In genomic region chr1:67430358-67431155, GRCh38 we compare ENCODE assay signal across 8 cellular contexts. TPM values are rescaled to one million over a fixed set of nuclear protein-coding genes. Genes with fewer than 3 reads are reported as not detected.
DNase-seq lines count a peak whose midpoint lies in the region; ATAC-seq and TF ChIP-seq lines count a peak whose summit lies in the region.

Gene SERBP1, minus strand, starts transcription at chr1:67430402. Its CDS starts 102 bp downstream, at chr1:67430300.

- CTCF ChIA-PET in naive thymus-derived CD4-positive, alpha-beta T cell (lab: Charles Lee) = interaction anchor here (0.7 to 0.8 kb wide), 2 partner anchors 21 to 260 kb away, joined by 3 to 5 read pairs; no protein-coding TSS in a partner anchor

- H3K9me3 Mint-ChIP-seq in GM23338 = no peaks in the 10 kb centered on the region; the same call in 2 of the 3 replicates
- H3K9me3 Mint-ChIP-seq in naive thymus-derived CD4-positive, alpha-beta T cell = no peaks in the 10 kb centered on the region
- H3K9me3 Mint-ChIP-seq in stimulated activated naive B cell treated with anti-CD40 and anti-IgM and Interleukin-4, amounts not matched to agents 10 μg/mL and 1 μg/mL and 100 μg/mL, for 72 hours = no peaks in the 10 kb centered on the region

- peak within 1 kb of the TSS; percentile 87 for H3K4me3 Mint-ChIP-seq in GM23338
- peak within 1 kb of the TSS; percentile 93 to 99 (median 95) for H3K4me3 Mint-ChIP-seq in naive thymus-derived CD4-positive, alpha-beta T cell
- H3K4me3 Mint-ChIP-seq in stimulated activated naive B cell treated with anti-CD40 and anti-IgM and Interleukin-4, amounts not matched to agents 10 μg/mL and 1 μg/mL and 100 μg/mL, for 72 hours = peak within 1 kb of the TSS; percentile 99

- peaks cover 41% of the 10 kb centered on the region for H3K36me3 ChIP-seq in DND-41 (ENCODE audit: insufficient read depth, low read length)
- H3K36me3 ChIP-seq in GM23338 (ENCODE audit: insufficient read depth) = peaks cover 11% of the 10 kb centered on the region; the same call in 1 of the 2 replicates
- peaks cover 0 to 17% (median 5%) of the 10 kb centered on the region in 3 experiments for H3K36me3 ChIP-seq in naive thymus-derived CD4-positive, alpha-beta T cell (ENCODE audit: control insufficient read depth in 2 of 3, insufficient read depth in 3 of 3, low read length in 3 of 3)

- DNase-seq in DND-41 (peak; percentile 97), GM23338 (ENCODE audit: low spot score) (peak; percentile 99), LHCN-M2 (ENCODE audit: low read depth) (peak; percentile 97), RPMI8226 (peak; percentile 96), fibroblast of gingiva (ENCODE audit: low read depth) (peak; percentile 92)
- DNase-seq in activated T-helper 1 cell treated with anti-CD3 and anti-CD28 coated beads, Interleukin-2, amount 50 U/mL, for 16 hours (ENCODE audit: low read depth in 1 of 2, low spot score in 1 of 2) = peak; percentile 85 to 91
- peak; percentile 86 to 97 (median 94) for DNase-seq in naive thymus-derived CD4-positive, alpha-beta T cell
- peak; percentile 98 for DNase-seq in stimulated activated naive B cell treated with anti-CD40 and anti-IgM and Interleukin-4, amounts not matched to agents 10 μg/mL and 1 μg/mL and 100 μg/mL, for 72 hours

- H3K4me1 ChIP-seq in DND-41 (ENCODE audit: insufficient read depth, low read length) (peaks cover 38% of the 10 kb centered on the region), GM23338 (ENCODE audit: insufficient read depth) (peaks cover 27% of the 10 kb centered on the region)
- H3K4me1 ChIP-seq in naive thymus-derived CD4-positive, alpha-beta T cell (ENCODE audit: control insufficient read depth in 2 of 2, insufficient read depth in 2 of 2, low read length in 2 of 2) = peaks cover 5 to 16% of the 10 kb centered on the region in 2 donors

- peaks cover 45% of the 10 kb centered on the region for H3K36me3 Mint-ChIP-seq in GM23338 (ENCODE audit: low read depth)
- peaks cover 12 to 29% (median 17%) of the 10 kb centered on the region in 5 donors for H3K36me3 Mint-ChIP-seq in naive thymus-derived CD4-positive, alpha-beta T cell
- peaks cover 36 to 40% of the 10 kb centered on the region in 2 donors for H3K36me3 Mint-ChIP-seq in stimulated activated naive B cell treated with anti-CD40 and anti-IgM and Interleukin-4, amounts not matched to agents 10 μg/mL and 1 μg/mL and 100 μg/mL, for 72 hours

- peak within 1 kb of the TSS; percentile 55 to 97 for H3K4me3 ChIP-seq in DND-41 (ENCODE audit: low read depth in 1 of 2, low read length in 2 of 2)
- peak within 1 kb of the TSS; percentile 66 for H3K4me3 ChIP-seq in GM23338
- peak within 1 kb of the TSS; percentile 98 for H3K4me3 ChIP-seq in naive thymus-derived CD4-positive, alpha-beta T cell (ENCODE audit: low read length)

- no peaks in the 10 kb centered on the region for H3F3A ChIP-seq in GM23338 (replicated peaks; ENCODE audit: low read depth)

- peak within 1 kb of the TSS; percentile 93 for H3K9ac ChIP-seq in DND-41 (ENCODE audit: low read depth, low read length)

- H3K4me2 ChIP-seq in DND-41 (ENCODE audit: insufficient read depth, low read length) (peak within 1 kb of the TSS; percentile 77), GM23338 (peak within 1 kb of the TSS; percentile 89)

- POLR2A ChIA-PET in naive thymus-derived CD4-positive, alpha-beta T cell (lab: Charles Lee) = interaction anchor here (0.7 to 2.6 kb wide), 11 partner anchors 10 to 377 kb away, joined by 3 to 8 read pairs (median 3); partner anchors contain the start of genes GADD45A and SLC35D1

- peak within 1 kb of the TSS; percentile 98 for H3K27ac Mint-ChIP-seq in GM23338
- peak within 1 kb of the TSS; percentile 95 to 99 (median 96) for H3K27ac Mint-ChIP-seq in naive thymus-derived CD4-positive, alpha-beta T cell
- peak within 1 kb of the TSS; percentile 100 for H3K27ac Mint-ChIP-seq in stimulated activated naive B cell treated with anti-CD40 and anti-IgM and Interleukin-4, amounts not matched to agents 10 μg/mL and 1 μg/mL and 100 μg/mL, for 72 hours

- H3K27me3 ChIP-seq in DND-41 (ENCODE audit: insufficient read depth, low read length, poor library complexity) = no peaks in the 10 kb centered on the region
- no peaks in the 10 kb centered on the region for H3K27me3 ChIP-seq in GM23338 (ENCODE audit: insufficient read depth)
- H3K27me3 ChIP-seq in naive thymus-derived CD4-positive, alpha-beta T cell (ENCODE audit: control insufficient read depth in 2 of 2, insufficient read depth in 2 of 2, low read length in 2 of 2) = no peaks in the 10 kb centered on the region

- peaks cover 28% of the 10 kb centered on the region for H3K27me3 Mint-ChIP-seq in GM23338 (ENCODE audit: insufficient read depth, low read depth, poor library complexity)
- no peaks in the 10 kb centered on the region for H3K27me3 Mint-ChIP-seq in naive thymus-derived CD4-positive, alpha-beta T cell
- H3K27me3 Mint-ChIP-seq in stimulated activated naive B cell treated with anti-CD40 and anti-IgM and Interleukin-4, amounts not matched to agents 10 μg/mL and 1 μg/mL and 100 μg/mL, for 72 hours = no peaks in the 10 kb centered on the region

- H3K79me2 ChIP-seq in DND-41 (ENCODE audit: insufficient read depth, low read length) (peaks cover 57% of the 10 kb centered on the region), GM23338 (replicated peaks; ENCODE audit: insufficient read depth) (peaks cover 46% of the 10 kb centered on the region)

- H3K9me2 ChIP-seq in GM23338 (ENCODE audit: insufficient read depth) = no peaks in the 10 kb centered on the region

- H4K20me1 ChIP-seq in DND-41 (ENCODE audit: insufficient read depth, low read length) (peaks cover 41% of the 10 kb centered on the region), GM23338 (replicated peaks; ENCODE audit: insufficient read depth) (peaks cover 38% of the 10 kb centered on the region)

- ATAC-seq in DND-41 (ENCODE audit: insufficient read depth, low read depth) = peak; percentile 88
- peak; percentile 91 for ATAC-seq in GM23338
- ATAC-seq in naive thymus-derived CD4-positive, alpha-beta T cell = peak; percentile 94
- ATAC-seq in stimulated activated naive B cell treated with anti-CD40 and anti-IgM and Interleukin-4, amounts not matched to agents 10 μg/mL and 1 μg/mL and 100 μg/mL, for 72 hours (replicated peaks) = peak; percentile 86 to 92

- H2AFZ ChIP-seq in DND-41 (ENCODE audit: low read depth, low read length) (peak within 1 kb of the TSS; percentile 92), GM23338 (peak within 1 kb of the TSS; percentile 92)

- peaks cover 31% of the 10 kb centered on the region for H3K4me1 Mint-ChIP-seq in GM23338
- H3K4me1 Mint-ChIP-seq in naive thymus-derived CD4-positive, alpha-beta T cell = peaks cover 28 to 64% (median 57%) of the 10 kb centered on the region in 7 donors
- H3K4me1 Mint-ChIP-seq in stimulated activated naive B cell treated with anti-CD40 and anti-IgM and Interleukin-4, amounts not matched to agents 10 μg/mL and 1 μg/mL and 100 μg/mL, for 72 hours = peaks cover 26 to 50% of the 10 kb centered on the region in 2 donors

- no peak for TF ChIP-seq CTCF in DND-41 (IDR thresholded peaks at IDR 0.05; ENCODE audit: borderline replicate concordance, extremely low read depth, low read length, poor library complexity, severe bottlenecking)
- no peak for TF ChIP-seq CTCF in GM23338 (conservative IDR thresholded peaks at IDR 0.05; ENCODE audit: low read depth in 2 of 2)

- intact Hi-C loops in naive thymus-derived CD4-positive, alpha-beta T cell (cut with micrococcal nuclease) = loop anchor here (1.0 to 10.0 kb wide), 21 partner anchors 70 to 1156 kb away; partner anchors contain the start of genes GADD45A (in 2 of the 2), SLC35D1 (in 2 of the 2), DNAI4 (in 1 of the 2) and IL12RB2 (in 1 of the 2)

- H3K27ac ChIP-seq in DND-41 (ENCODE audit: low read length) = peak within 1 kb of the TSS; percentile 98
- peak within 1 kb of the TSS; percentile 96 for H3K27ac ChIP-seq in GM23338 (ENCODE audit: low read depth)
- peak within 1 kb of the TSS; percentile 96 for H3K27ac ChIP-seq in naive thymus-derived CD4-positive, alpha-beta T cell (ENCODE audit: low read depth, low read length)

- H3K9me3 ChIP-seq in DND-41 (ENCODE audit: insufficient read depth, low read length, severe bottlenecking) = no peaks in the 10 kb centered on the region
- no peaks in the 10 kb centered on the region for H3K9me3 ChIP-seq in naive thymus-derived CD4-positive, alpha-beta T cell (ENCODE audit: control insufficient read depth in 2 of 3, low read length in 3 of 3)

TF ChIP-seq in GM23338, 12 proteins besides CTCF, POLR2A, EP300 and RAD21 (continues in another document):
- TF ChIP-seq EZH2 (IDR thresholded peaks at IDR 0.05; ENCODE audit: low read depth, unreplicated experiment) = no peak
- peak; percentile 88 for TF ChIP-seq ETS1 (IDR thresholded peaks at IDR 0.05)

RNA-seq across cellular contexts. Expression of gene SERBP1, which starts in this region (rescaled TPM):
- total RNA-seq in GM23338 (2014; rRNA removed; shearing (Covaris generic)) = 674 and 696 TPM in 2 replicates
- 532 and 559 TPM in 2 replicates for polyA plus RNA-seq in GM23338 (2016; fragmentation: Nextera tagmentation; extraction: Ambion mirVana)
- 259 and 320 TPM in 2 replicates for total RNA-seq in LHCN-M2 (2014; rRNA removed)
- 170 TPM for polyA plus RNA-seq in LHCN-M2 (2012)
- total RNA-seq in naive thymus-derived CD4-positive, alpha-beta T cell = 100 to 1,000 TPM; 108 to 282 (median 151) TPM
- 100 to 1,000 TPM; 120 to 155 TPM for polyA plus RNA-seq in naive thymus-derived CD4-positive, alpha-beta T cell

Comparison
In these comparisons a context has a peak if more than half of its experiments do, and no peak if none do; other contexts are left out.
1. Peak in every context shown above with its lines: DNase-seq, ATAC-seq, H3K4me3 ChIP-seq and H3K27ac ChIP-seq.